13 cellular contexts compared by ENCODE assay signal in genomic region chrX:45775462-45775861, GRCh38.
DNase-seq lines count a peak whose midpoint lies in the region; ATAC-seq, FAIRE-seq and TF ChIP-seq lines count a peak whose summit lies in the region.
"Had no signal": no experiment of that assay in that cellular context is flagged by ENCODE, and none has a peak within 500 bp of the region (broad histone marks: within the 10 kb centered on the region; RNA-seq: fewer than 3 reads in every experiment).

No MANE protein-coding gene starts in this region.

- in situ Hi-C loops in HepG2 (cut with HindIII; ENCODE audit: extremely low pct_ligation_motif_present, low pct_unique_long_range_greater_than_20kb) = no loop called here

- H3K36me3 ChIP-seq in HepG2 (replicated peaks in 1 of 2; ENCODE audit: control insufficient read depth in 1 of 2, insufficient read depth in 2 of 2, low read length in 2 of 2) = no peaks in the 10 kb centered on the region
- H3K36me3 ChIP-seq: prostate gland had no signal

- no peak for TF ChIP-seq POLR2A in HepG2 (IDR thresholded peaks at IDR 0.05; ENCODE audit: insufficient read depth in 1 of 2, low read depth in 2 of 2, low read length in 2 of 2)

- TF ChIP-seq EP300 in HepG2 (IDR thresholded peaks at IDR 0.05; ENCODE audit: low read depth in 2 of 2, low read length in 2 of 2) (no peak), HepG2 (CRISPR knock-in tag; IDR thresholded peaks at IDR 0.05; ENCODE audit: borderline replicate concordance) (no peak)

- H3K4me2 ChIP-seq in HepG2 (ENCODE audit: low read depth, low read length) = no peak overlapping the region

- intact Hi-C loops in HepG2 (cut with micrococcal nuclease; ENCODE audit: unreplicated experiment) = no loop called here

- no peak for FAIRE-seq in HepG2 (lab: Jason Lieb, UNC)
- FAIRE-seq: islet of Langerhans had no signal

- no peak overlapping the region for H2AFZ ChIP-seq in HepG2 (ENCODE audit: low read length)

- TF ChIP-seq CTCF in brain (conservative IDR thresholded peaks at IDR 0.05) (no peak), HepG2 (CRISPR knock-in tag; IDR thresholded peaks at IDR 0.05) (no peak)

- H3K4me3 Mint-ChIP-seq in brain = no peak overlapping the region
- no peak overlapping the region for H3K4me3 Mint-ChIP-seq in stimulated activated naive CD8-positive, alpha-beta T cell treated with anti-CD3 and anti-CD28 coated beads, Interleukin-15, amount 100 ng/mL, for 72 hours

- H3K9me3 ChIP-seq in HepG2 (ENCODE audit: low read length) = no peaks in the 10 kb centered on the region
- H3K9me3 ChIP-seq: prostate gland had no signal

- H3K79me2 ChIP-seq in HepG2 (ENCODE audit: insufficient read depth, low read length) = no peaks in the 10 kb centered on the region

- H3K4me1 ChIP-seq in HepG2 (ENCODE audit: insufficient read depth, low read length) = peaks cover 14% of the 10 kb centered on the region
- H3K4me1 ChIP-seq: prostate gland had no signal

- no peaks in the 10 kb centered on the region for H3K9me3 Mint-ChIP-seq in brain
- H3K9me3 Mint-ChIP-seq in stimulated activated naive CD8-positive, alpha-beta T cell treated with anti-CD3 and anti-CD28 coated beads, Interleukin-15, amount 100 ng/mL, for 72 hours = peaks cover 0 to 6% of the 10 kb centered on the region in 2 donors

- CTCF ChIA-PET in HepG2 (lab: Yijun Ruan, JAX; ENCODE audit: low intra/inter-chr PET ratio, low total read pairs) = no interaction called here

- H3K4me1 Mint-ChIP-seq in brain = peaks cover 41% of the 10 kb centered on the region
- H3K4me1 Mint-ChIP-seq in stimulated activated naive CD8-positive, alpha-beta T cell treated with anti-CD3 and anti-CD28 coated beads, Interleukin-15, amount 100 ng/mL, for 72 hours = peaks cover 72% of the 10 kb centered on the region

- H3K27me3 Mint-ChIP-seq in brain = peaks cover 2% of the 10 kb centered on the region
- no peaks in the 10 kb centered on the region for H3K27me3 Mint-ChIP-seq in stimulated activated naive CD8-positive, alpha-beta T cell treated with anti-CD3 and anti-CD28 coated beads, Interleukin-15, amount 100 ng/mL, for 72 hours

- POLR2A ChIA-PET in HepG2 (lab: Yijun Ruan, JAX) = no interaction called here

- WGBS in HepG2 (ENCODE audit: low lambda C conversion rate) = 92% methylated on average over 2 of the region's 2 CpGs

- H3K27ac ChIP-seq in HepG2 (ENCODE audit: extremely low read length, insufficient read depth, low read length) = no peak overlapping the region
- H3K27ac ChIP-seq: prostate gland had no signal

- DNase-seq in COLO829 (ENCODE audit: low spot score) (peak; percentile 75), LHCN-M2 (ENCODE audit: low read depth) (peak; percentile 85), myocyte (ENCODE audit: low read depth) (peak; percentile 53), HepG2 (ENCODE audit: low spot score) (no peak), mucosa of gallbladder (ENCODE audit: low spot score) (no peak)
- no peak for DNase-seq in stimulated activated naive CD8-positive, alpha-beta T cell treated with anti-CD3 and anti-CD28 coated beads, Interleukin-15, amount 100 ng/mL, for 72 hours
- DNase-seq: DMS 273 treated with DMSO at 0.1 percent for 48 hours, NCI-H2029 treated with DMSO at 0.1 percent for 48 hours, SHP77 treated with DMSO at 0.1 percent for 48 hours had no signal

- TF ChIP-seq RAD21 in HepG2 (CRISPR knock-in tag; IDR thresholded peaks at IDR 0.05) = no peak

- no peak for ATAC-seq in HepG2
- no peak for ATAC-seq in GM18868 (IDR thresholded peaks at IDR 0.05; ENCODE audit: unreplicated experiment)
- no peak for ATAC-seq in stimulated activated naive CD8-positive, alpha-beta T cell treated with anti-CD3 and anti-CD28 coated beads, Interleukin-15, amount 100 ng/mL, for 72 hours

- peak overlapping the region in 4 of 5 experiments; percentile 74 to 82 (median 76) for H3K27ac Mint-ChIP-seq in brain
- no peak overlapping the region for H3K27ac Mint-ChIP-seq in stimulated activated naive CD8-positive, alpha-beta T cell treated with anti-CD3 and anti-CD28 coated beads, Interleukin-15, amount 100 ng/mL, for 72 hours

- H3K27me3 ChIP-seq in HepG2 (ENCODE audit: control insufficient read depth in 1 of 2, insufficient read depth in 2 of 2, low read length in 2 of 2) = no peaks in the 10 kb centered on the region

- no peak overlapping the region for H3K9ac ChIP-seq in HepG2 (ENCODE audit: insufficient read depth, low read depth, low read length)

- no peaks in the 10 kb centered on the region for H3K36me3 Mint-ChIP-seq in brain

- BruUV-seq in HepG2 (replicated peaks; lab: Mats Ljungman, UMichigan) = no TSS peak

- H3K4me3 ChIP-seq in HepG2 (replicated peaks in 1 of 3; ENCODE audit: insufficient read depth in 1 of 3, low read depth in 2 of 3, low read length in 3 of 3) = no peak overlapping the region
- H3K4me3 ChIP-seq: prostate gland had no signal

- H4K20me1 ChIP-seq in HepG2 (ENCODE audit: insufficient read depth, low read length) = no peaks in the 10 kb centered on the region

TF ChIP-seq in HepG2, 621 proteins besides CTCF, POLR2A, EP300 and RAD21 (continues in another document):
- no peak for TF ChIP-seq HIVEP1 (CRISPR knock-in tag; IDR thresholded peaks at IDR 0.05)
- no peak for TF ChIP-seq NFKBIZ (CRISPR knock-in tag; IDR thresholded peaks at IDR 0.05)
- TF ChIP-seq, protein P1, sequence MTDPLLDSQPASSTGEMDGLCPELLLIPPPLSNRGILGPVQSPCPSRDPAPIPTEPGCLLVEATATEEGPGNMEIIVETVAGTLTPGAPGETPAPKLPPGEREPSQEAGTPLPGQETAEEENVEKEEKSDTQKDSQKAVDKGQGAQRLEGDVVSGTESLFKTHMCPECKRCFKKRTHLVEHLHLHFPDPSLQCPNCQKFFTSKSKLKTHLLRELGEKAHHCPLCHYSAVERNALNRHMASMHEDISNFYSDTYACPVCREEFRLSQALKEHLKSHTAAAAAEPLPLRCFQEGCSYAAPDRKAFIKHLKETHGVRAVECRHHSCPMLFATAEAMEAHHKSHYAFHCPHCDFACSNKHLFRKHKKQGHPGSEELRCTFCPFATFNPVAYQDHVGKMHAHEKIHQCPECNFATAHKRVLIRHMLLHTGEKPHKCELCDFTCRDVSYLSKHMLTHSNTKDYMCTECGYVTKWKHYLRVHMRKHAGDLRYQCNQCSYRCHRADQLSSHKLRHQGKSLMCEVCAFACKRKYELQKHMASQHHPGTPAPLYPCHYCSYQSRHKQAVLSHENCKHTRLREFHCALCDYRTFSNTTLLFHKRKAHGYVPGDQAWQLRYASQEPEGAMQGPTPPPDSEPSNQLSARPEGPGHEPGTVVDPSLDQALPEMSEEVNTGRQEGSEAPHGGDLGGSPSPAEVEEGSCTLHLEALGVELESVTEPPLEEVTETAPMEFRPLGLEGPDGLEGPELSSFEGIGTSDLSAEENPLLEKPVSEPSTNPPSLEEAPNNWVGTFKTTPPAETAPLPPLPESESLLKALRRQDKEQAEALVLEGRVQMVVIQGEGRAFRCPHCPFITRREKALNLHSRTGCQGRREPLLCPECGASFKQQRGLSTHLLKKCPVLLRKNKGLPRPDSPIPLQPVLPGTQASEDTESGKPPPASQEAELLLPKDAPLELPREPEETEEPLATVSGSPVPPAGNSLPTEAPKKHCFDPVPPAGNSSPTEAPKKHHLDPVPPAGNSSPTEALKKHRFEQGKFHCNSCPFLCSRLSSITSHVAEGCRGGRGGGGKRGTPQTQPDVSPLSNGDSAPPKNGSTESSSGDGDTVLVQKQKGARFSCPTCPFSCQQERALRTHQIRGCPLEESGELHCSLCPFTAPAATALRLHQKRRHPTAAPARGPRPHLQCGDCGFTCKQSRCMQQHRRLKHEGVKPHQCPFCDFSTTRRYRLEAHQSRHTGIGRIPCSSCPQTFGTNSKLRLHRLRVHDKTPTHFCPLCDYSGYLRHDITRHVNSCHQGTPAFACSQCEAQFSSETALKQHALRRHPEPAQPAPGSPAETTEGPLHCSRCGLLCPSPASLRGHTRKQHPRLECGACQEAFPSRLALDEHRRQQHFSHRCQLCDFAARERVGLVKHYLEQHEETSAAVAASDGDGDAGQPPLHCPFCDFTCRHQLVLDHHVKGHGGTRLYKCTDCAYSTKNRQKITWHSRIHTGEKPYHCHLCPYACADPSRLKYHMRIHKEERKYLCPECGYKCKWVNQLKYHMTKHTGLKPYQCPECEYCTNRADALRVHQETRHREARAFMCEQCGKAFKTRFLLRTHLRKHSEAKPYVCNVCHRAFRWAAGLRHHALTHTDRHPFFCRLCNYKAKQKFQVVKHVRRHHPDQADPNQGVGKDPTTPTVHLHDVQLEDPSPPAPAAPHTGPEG (CRISPR knock-in tag; IDR thresholded peaks at IDR 0.05) = no peak
- TF ChIP-seq ZNF891 (CRISPR knock-in tag; IDR thresholded peaks at IDR 0.05) = no peak
- TF ChIP-seq ZNF574 (CRISPR knock-in tag; IDR thresholded peaks at IDR 0.05) = no peak
- TF ChIP-seq ZNF382 (CRISPR knock-in tag; IDR thresholded peaks at IDR 0.05; ENCODE audit: borderline replicate concordance) = no peak
- TF ChIP-seq, protein P2, sequence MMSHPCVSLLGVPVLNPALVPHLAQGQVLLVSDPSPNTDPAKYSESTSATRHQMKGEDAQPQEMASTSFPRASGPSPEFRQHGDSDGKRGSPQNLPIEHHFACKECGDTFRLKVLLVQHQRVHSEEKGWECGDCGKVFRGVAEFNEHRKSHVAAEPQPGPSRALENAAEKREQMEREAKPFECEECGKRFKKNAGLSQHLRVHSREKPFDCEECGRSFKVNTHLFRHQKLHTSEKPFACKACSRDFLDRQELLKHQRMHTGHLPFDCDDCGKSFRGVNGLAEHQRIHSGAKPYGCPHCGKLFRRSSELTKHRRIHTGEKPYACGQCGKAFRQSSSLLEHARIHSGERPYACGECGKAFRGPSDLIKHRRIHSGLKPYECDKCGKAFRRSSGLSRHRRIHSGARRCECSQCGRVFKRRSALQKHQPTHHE (CRISPR knock-in tag; IDR thresholded peaks at IDR 0.05; ENCODE audit: borderline replicate concordance) = no peak

Comparison
In these comparisons a context has a peak if more than half of its experiments do, and no peak if none do; other contexts are left out.
1. DNase-seq: peak in COLO829 (single experiment), LHCN-M2 (single experiment) and myocyte (single experiment); none in HepG2 (single experiment), mucosa of gallbladder (single experiment) and stimulated activated naive CD8-positive, alpha-beta T cell treated with anti-CD3 and anti-CD28 coated beads, Interleukin-15, amount 100 ng/mL, for 72 hours (0 of 2).
2. H3K27ac Mint-ChIP-seq: peak in brain (4 of 5); none in stimulated activated naive CD8-positive, alpha-beta T cell treated with anti-CD3 and anti-CD28 coated beads, Interleukin-15, amount 100 ng/mL, for 72 hours (0 of 2).